In the genomic region with DNA sequence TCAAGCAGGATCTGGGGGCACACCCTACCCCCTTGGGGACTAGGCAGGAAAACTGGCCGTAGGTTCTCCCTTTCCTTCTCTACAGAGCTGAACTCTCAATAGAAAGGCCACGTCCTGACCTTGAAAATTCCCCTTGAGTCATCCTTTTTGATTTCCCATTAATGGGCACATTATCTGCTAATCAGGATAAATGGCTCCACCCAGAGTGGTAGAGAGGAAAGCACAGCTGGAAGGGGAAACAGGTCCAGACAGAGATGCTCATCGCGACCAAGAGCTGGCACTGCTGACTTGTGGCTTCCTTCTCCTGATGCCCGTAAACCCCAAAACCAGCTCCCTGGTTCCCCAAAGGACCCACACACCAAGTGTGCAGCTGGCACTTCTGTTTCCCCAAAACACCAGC, we compare ENCODE assay signal across 20 cellular contexts.
DNase-seq lines count a peak whose midpoint lies in the region; ATAC-seq and TF ChIP-seq lines count a peak whose summit lies in the region.
"Had no signal": no experiment of that assay in that cellular context is flagged by ENCODE, and none has a peak within 500 bp of the region (broad histone marks: within the 10 kb centered on the region; RNA-seq: fewer than 3 reads in every experiment).

No MANE protein-coding gene starts in this region.

- no peak for DNase-seq in AG09309 (ENCODE audit: low read depth)
- peak; percentile 15 for DNase-seq in LHCN-M2 (ENCODE audit: low read depth)
- peak; percentile 44 for DNase-seq in choroid plexus epithelial cell (ENCODE audit: low read depth)
- DNase-seq in mesenchymal stem cell, result peak; percentile 24
- no peak for DNase-seq in GM20000 (ENCODE audit: low spot score)
- DNase-seq in COLO668 (lab: John Stamatoyannopoulos, UW; ENCODE audit: unreplicated experiment), result no peak
- DNase-seq: activated CD8-positive, alpha-beta memory T cell treated with anti-CD3 and anti-CD28 coated beads for 24 hours; activated T-cell treated with anti-CD3 and anti-CD28 coated beads, Interleukin-2, amount 50 U/mL, for 72 hours; cortex of kidney; DMS79 treated with DMSO at 0.1 percent for 48 hours; GOT3; Kasumi-1; left cardiac atrium; NCI-H146; spleen; substantia nigra had no signal

- H4K8ac ChIP-seq in mesenchymal stem cell (ENCODE audit: low read length), result no peak overlapping the region

- 76% methylated on average over 5 of the region's 5 CpGs for WGBS in mesenchymal stem cell

- H3K36me3 ChIP-seq in mesenchymal stem cell (ENCODE audit: control insufficient read depth in 1 of 2, insufficient read depth in 2 of 2, low read depth in 1 of 2, low read length in 2 of 2), result no peaks in the 10 kb centered on the region
- H3K36me3 ChIP-seq: spleen had no signal

- no peak overlapping the region for H3K18ac ChIP-seq in mesenchymal stem cell (ENCODE audit: low read depth in 1 of 2, low read length in 2 of 2)

- no peak overlapping the region for H3K4ac ChIP-seq in mesenchymal stem cell (ENCODE audit: low read depth in 1 of 2, low read length in 2 of 2)

- no peak overlapping the region for H3K14ac ChIP-seq in mesenchymal stem cell (ENCODE audit: low read length in 2 of 2)

- H3K23ac ChIP-seq in mesenchymal stem cell (ENCODE audit: low read length in 2 of 2), result no peak overlapping the region

- no peak overlapping the region for H2BK15ac ChIP-seq in mesenchymal stem cell (ENCODE audit: low read depth, poor library complexity, severe bottlenecking)

- no peak overlapping the region for H3K27ac ChIP-seq in mesenchymal stem cell (ENCODE audit: low read length, poor library complexity, severe bottlenecking)
- H3K27ac ChIP-seq: spleen had no signal

- TF ChIP-seq CTCF in AG09309 (IDR thresholded peaks at IDR 0.05; ENCODE audit: control insufficient read depth, insufficient read depth, low read depth, low read length, missing control alignments) (peak; percentile 38), choroid plexus epithelial cell (conservative IDR thresholded peaks at IDR 0.05; ENCODE audit: low read depth, low read length) (peak; percentile 37), GM20000 (IDR thresholded peaks at IDR 0.05; ENCODE audit: extremely low read depth, missing control alignments) (no peak)

- H3K4me2 ChIP-seq in mesenchymal stem cell (ENCODE audit: low read length, poor library complexity, severe bottlenecking), result no peak overlapping the region

- H2BK5ac ChIP-seq in mesenchymal stem cell (ENCODE audit: low read depth, low read length, poor library complexity, severe bottlenecking), result no peak overlapping the region

- H3K4me3 ChIP-seq in AG09309 (ENCODE audit: control insufficient read depth, low read depth, low read length) (no peak overlapping the region), choroid plexus epithelial cell (ENCODE audit: low read depth, low read length) (no peak overlapping the region), mesenchymal stem cell (ENCODE audit: insufficient read depth in 1 of 2, low read depth in 1 of 2, low read length in 2 of 2) (no peak overlapping the region)
- H3K4me3 ChIP-seq: spleen had no signal

- no peak overlapping the region for H4K91ac ChIP-seq in mesenchymal stem cell (ENCODE audit: low read length)

- H3K27me3 ChIP-seq in mesenchymal stem cell (ENCODE audit: control insufficient read depth in 1 of 2, insufficient read depth in 1 of 2, low read length in 2 of 2), result peaks cover 3 to 11% of the 10 kb centered on the region in 2 experiments

- no peak for ATAC-seq in GM21717 (IDR thresholded peaks at IDR 0.05; ENCODE audit: unreplicated experiment)
- no peak for ATAC-seq in HG03439 (IDR thresholded peaks at IDR 0.05; ENCODE audit: unreplicated experiment)
- ATAC-seq: activated CD4-positive, CD25-positive, alpha-beta regulatory T cell treated with anti-CD3 and anti-CD28 coated beads, Interleukin-2, amount 50 U/mL, for 24 hours; activated T-cell treated with anti-CD3 and anti-CD28 coated beads, Interleukin-2, amount 50 U/mL, for 72 hours; left cardiac atrium; natural killer cell treated with Interleukin-12 subunit alpha and Interleukin-12 subunit beta and Interleukin-15 and Interleukin-18, amount 100 ng/mL, for 72 hours had no signal

- no peak overlapping the region for H3K9ac ChIP-seq in mesenchymal stem cell (ENCODE audit: low read length)

- H2BK120ac ChIP-seq in mesenchymal stem cell (ENCODE audit: low read depth, low read length), result no peak overlapping the region

- H2BK12ac ChIP-seq in mesenchymal stem cell (ENCODE audit: low read length in 2 of 2), result no peak overlapping the region

- H3K9me3 ChIP-seq in mesenchymal stem cell (ENCODE audit: control insufficient read depth, low read length), result no peaks in the 10 kb centered on the region
- H3K9me3 ChIP-seq: spleen had no signal

- peaks cover 5% of the 10 kb centered on the region for H3K4me1 ChIP-seq in mesenchymal stem cell (ENCODE audit: control insufficient read depth, insufficient read depth, low read depth, low read length)

- no peak overlapping the region for H2AFZ ChIP-seq in mesenchymal stem cell (ENCODE audit: low read depth, low read length)

- H3K79me1 ChIP-seq in mesenchymal stem cell (replicated peaks; ENCODE audit: low read length, poor library complexity, severe bottlenecking), result no peaks in the 10 kb centered on the region

- H2AK5ac ChIP-seq in mesenchymal stem cell (ENCODE audit: low read length, severe bottlenecking), result no peak overlapping the region

Comparison
In these comparisons a context has a peak if more than half of its experiments do, and no peak if none do; other contexts are left out.
1. DNase-seq: peak in LHCN-M2 (single experiment), choroid plexus epithelial cell (single experiment) and mesenchymal stem cell (single experiment); none in AG09309 (single experiment), GM20000 (single experiment) and COLO668 (single experiment).